ENCODE assay signal across 22 cellular contexts in genomic region chr15:78179906-78180305, GRCh38. TPM values are rescaled to one million over a fixed set of nuclear protein-coding genes. Genes with fewer than 3 reads are reported as not detected.
DNase-seq lines count a peak whose midpoint lies in the region; FAIRE-seq and TF ChIP-seq lines count a peak whose summit lies in the region.
"Had no signal": no experiment of that assay in that cellular context is flagged by ENCODE, and none has a peak within 500 bp of the region (broad histone marks: within the 10 kb centered on the region; RNA-seq: fewer than 3 reads in every experiment).

No MANE protein-coding gene starts in this region.

- peak; percentile 76 for FAIRE-seq in GM12891 (lab: Jason Lieb, UNC)
- peak; percentile 60 for FAIRE-seq in bronchial epithelial cell (lab: Jason Lieb, UNC)
- FAIRE-seq: A204.1, GM12878, HTR-8/SVneo had no signal

- H3K27ac Mint-ChIP-seq in type B pancreatic cell (no peak overlapping the region), HFFc6 (no peak overlapping the region)
- H3K27ac Mint-ChIP-seq: CD4-positive, CD25-positive, alpha-beta regulatory T cell; CD8-positive, alpha-beta memory T cell; GM23338 had no signal

- no peak overlapping the region for H3K4me3 Mint-ChIP-seq in type B pancreatic cell
- H3K4me3 Mint-ChIP-seq in HFFc6 = no peak overlapping the region
- H3K4me3 Mint-ChIP-seq: CD4-positive, CD25-positive, alpha-beta regulatory T cell; CD8-positive, alpha-beta memory T cell; GM23338 had no signal

- H3K4me1 Mint-ChIP-seq in type B pancreatic cell (ENCODE audit: unreplicated experiment) (no peaks in the 10 kb centered on the region), HFFc6 (ENCODE audit: low read depth) (no peaks in the 10 kb centered on the region)

- H3K27me3 ChIP-seq in bronchial epithelial cell (ENCODE audit: control insufficient read depth, insufficient read depth, low read length) = no peaks in the 10 kb centered on the region
- H3K27me3 ChIP-seq: BE2C had no signal

- H3K36me3 ChIP-seq in bronchial epithelial cell (ENCODE audit: control insufficient read depth, insufficient read depth, low read length) = no peaks in the 10 kb centered on the region
- H3K36me3 ChIP-seq: BE2C had no signal

- H3K36me3 Mint-ChIP-seq in type B pancreatic cell (no peaks in the 10 kb centered on the region), HFFc6 (ENCODE audit: low read depth) (no peaks in the 10 kb centered on the region)
- H3K36me3 Mint-ChIP-seq: CD4-positive, CD25-positive, alpha-beta regulatory T cell; CD8-positive, alpha-beta memory T cell had no signal

- no peak for DNase-seq in GM12891 (ENCODE audit: insufficient read length, low spot score)
- DNase-seq in bronchial epithelial cell (ENCODE audit: low read depth) = no peak
- peak; percentile 39 for DNase-seq in mesenteric fat pad (ENCODE audit: low spot score)
- peak; percentile 6 for DNase-seq in type B pancreatic cell (ENCODE audit: extremely low spot score, unreplicated experiment)
- DNase-seq in stimulated activated CD4-positive, alpha-beta T cell treated with anti-CD3 and anti-CD28 coated beads, Interleukin-1b, Interleukin-23, amount 100 ng/mL, for 48 hours = no peak
- no peak for DNase-seq in HFFc6
- no peak for DNase-seq in cerebellum (ENCODE audit: low spot score)
- DNase-seq: ACHN; BE2C; C1 segment of cervical spinal cord; CD4-positive, CD25-positive, alpha-beta regulatory T cell; CD8-positive, alpha-beta memory T cell; COR-L47; DMS 273 treated with DMSO at 0.1 percent for 48 hours; DMS53; DND-41; EL; IMR-90 had no signal

- TF ChIP-seq CTCF in bronchial epithelial cell (IDR thresholded peaks at IDR 0.05; ENCODE audit: insufficient read depth, low read length, severe bottlenecking) (no peak), type B pancreatic cell (conservative IDR thresholded peaks at IDR 0.05) (no peak), HFFc6 (IDR thresholded peaks at IDR 0.05) (no peak)

- H3K9me3 Mint-ChIP-seq in type B pancreatic cell (no peaks in the 10 kb centered on the region), HFFc6 (no peaks in the 10 kb centered on the region)
- H3K9me3 Mint-ChIP-seq: CD8-positive, alpha-beta memory T cell; GM23338 had no signal

- H3K27me3 Mint-ChIP-seq in type B pancreatic cell (peaks cover 2% of the 10 kb centered on the region), HFFc6 (ENCODE audit: insufficient read depth) (peaks cover 10% of the 10 kb centered on the region)
- H3K27me3 Mint-ChIP-seq: CD8-positive, alpha-beta memory T cell had no signal

- no peak overlapping the region for H3K4me3 ChIP-seq in bronchial epithelial cell (ENCODE audit: low read depth, low read length)
- H3K4me3 ChIP-seq: GM12878, GM23338 had no signal

- TF ChIP-seq POLR2A in GM12891 (IDR thresholded peaks at IDR 0.05; ENCODE audit: low read depth, low read length) = no peak

TF ChIP-seq in GM12891, 5 proteins besides CTCF, POLR2A, EP300 and RAD21:
- no peak for TF ChIP-seq SPI1 (IDR thresholded peaks at IDR 0.05; ENCODE audit: low read depth, low read length)
- no peak for TF ChIP-seq TAF1 (IDR thresholded peaks at IDR 0.05; ENCODE audit: low read depth, low read length)
- no peak for TF ChIP-seq POLR2AphosphoS5 (IDR thresholded peaks at IDR 0.05; ENCODE audit: low read depth, low read length)
- no peak for TF ChIP-seq POU2F2 (IDR thresholded peaks at IDR 0.05; ENCODE audit: low read depth, low read length)
- no peak for TF ChIP-seq PAX5 (IDR thresholded peaks at IDR 0.05; ENCODE audit: insufficient read depth, low read length, severe bottlenecking)

RNA-seq across cellular contexts. Expression of gene IDH3A, which starts 30.7 kb away (rescaled TPM):
- 144 TPM for polyA plus RNA-seq in GM12891 (2012; ENCODE audit: low read depth, missing spikeins)
- total RNA-seq in bronchial epithelial cell (27.9 and 30.8 TPM in 2 replicates), mesenteric fat pad (105 TPM), type B pancreatic cell (ENCODE audit: low replicate concordance) (66.5 and 93.6 TPM in 2 replicates), cerebellum (40.6 TPM)
- total RNA-seq in HFFc6 (2021; fragmentation: NEBNext Ultra II Directional; extraction: Animal tissue kit (Norgen Biotek cat#: 25700)) = 10 to 100 TPM; 67.3 to 82.1 (median 78.3) TPM

RNA-seq across cellular contexts. Expression of gene CIB2, which starts 48.7 kb away (rescaled TPM):
- 1.8 TPM for polyA plus RNA-seq in GM12891 (2012; ENCODE audit: low read depth, missing spikeins)
- 1.8 and 8.6 TPM in 2 replicates for total RNA-seq in bronchial epithelial cell
- 5.5 TPM for total RNA-seq in mesenteric fat pad
- 15.7 and 20.1 TPM in 2 replicates for total RNA-seq in type B pancreatic cell (ENCODE audit: low replicate concordance)
- 1 to 10 TPM; 1.3 to 1.8 (median 1.4) TPM for total RNA-seq in HFFc6 (2021; fragmentation: NEBNext Ultra II Directional; extraction: Animal tissue kit (Norgen Biotek cat#: 25700))
- total RNA-seq in cerebellum = 18.0 TPM

RNA-seq across cellular contexts. Expression of gene ACSBG1, which starts 54.5 kb away (rescaled TPM):
- 0.04 TPM for polyA plus RNA-seq in GM12891 (2012; ENCODE audit: low read depth, missing spikeins)
- total RNA-seq in bronchial epithelial cell (not detected in 2 replicates), mesenteric fat pad (not detected), type B pancreatic cell (ENCODE audit: low replicate concordance) (0.71 TPM in 1 of 2 replicates, not detected in the other), cerebellum (3.1 TPM)
- total RNA-seq in HFFc6 (2021; fragmentation: NEBNext Ultra II Directional; extraction: Animal tissue kit (Norgen Biotek cat#: 25700)) = not detected
- total RNA-seq: CD8-positive, alpha-beta memory T cell; IMR-90 had no signal

Comparison
In these comparisons a context has a peak if more than half of its experiments do, and no peak if none do; other contexts are left out.
1. DNase-seq: peak in mesenteric fat pad (single experiment) and type B pancreatic cell (single experiment); none in GM12891 (single experiment), bronchial epithelial cell (single experiment), stimulated activated CD4-positive, alpha-beta T cell treated with anti-CD3 and anti-CD28 coated beads, Interleukin-1b, Interleukin-23, amount 100 ng/mL, for 48 hours (single experiment), HFFc6 (single experiment) and cerebellum (single experiment).